ENCODE assay signal across 7 cellular contexts in genomic region chr18:11947214-11948119, GRCh38. TPM values are rescaled to one million over a fixed set of nuclear protein-coding genes. Genes with fewer than 3 reads are reported as not detected.
A peak's percentile ranks its signal among the peaks of the same experiment; 100 is the strongest.
DNase-seq lines count a peak whose midpoint lies in the region; ATAC-seq and TF ChIP-seq lines count a peak whose summit lies in the region.

No MANE protein-coding gene starts in this region.

- H3K4me1 Mint-ChIP-seq in nephron progenitor cell, result peaks cover 53% of the 10 kb centered on the region
- H3K4me1 Mint-ChIP-seq in stimulated activated naive CD8-positive, alpha-beta T cell treated with anti-CD3 and anti-CD28 coated beads, Interleukin-15, amount 100 ng/mL, for 72 hours, result peaks cover 20% of the 10 kb centered on the region

- no peak overlapping the region for H3K27ac Mint-ChIP-seq in nephron progenitor cell
- H3K27ac Mint-ChIP-seq in stimulated activated naive CD8-positive, alpha-beta T cell treated with anti-CD3 and anti-CD28 coated beads, Interleukin-15, amount 100 ng/mL, for 72 hours, result peak overlapping the region; percentile 97 to 98

- H3K36me3 Mint-ChIP-seq in nephron progenitor cell (ENCODE audit: low read depth), result no peaks in the 10 kb centered on the region

- ATAC-seq in GM18867 (IDR thresholded peaks at IDR 0.05; ENCODE audit: unreplicated experiment) (peak; percentile 83), HG03095 (IDR thresholded peaks at IDR 0.05; ENCODE audit: unreplicated experiment) (peak; percentile 81)
- ATAC-seq in stimulated activated naive CD8-positive, alpha-beta T cell treated with anti-CD3 and anti-CD28 coated beads, Interleukin-15, amount 100 ng/mL, for 72 hours, result peak; percentile 89

- peaks cover 5% of the 10 kb centered on the region for H3K27me3 Mint-ChIP-seq in nephron progenitor cell (ENCODE audit: low read depth, poor library complexity)
- no peaks in the 10 kb centered on the region for H3K27me3 Mint-ChIP-seq in stimulated activated naive CD8-positive, alpha-beta T cell treated with anti-CD3 and anti-CD28 coated beads, Interleukin-15, amount 100 ng/mL, for 72 hours

- H3K4me3 Mint-ChIP-seq in nephron progenitor cell, result peak overlapping the region; percentile 81
- H3K4me3 Mint-ChIP-seq in stimulated activated naive CD8-positive, alpha-beta T cell treated with anti-CD3 and anti-CD28 coated beads, Interleukin-15, amount 100 ng/mL, for 72 hours, result peak overlapping the region; percentile 89 to 92

- H3K9me3 Mint-ChIP-seq in nephron progenitor cell, result no peaks in the 10 kb centered on the region
- no peaks in the 10 kb centered on the region for H3K9me3 Mint-ChIP-seq in stimulated activated naive CD8-positive, alpha-beta T cell treated with anti-CD3 and anti-CD28 coated beads, Interleukin-15, amount 100 ng/mL, for 72 hours

- no peak for TF ChIP-seq CTCF in nephron progenitor cell (IDR thresholded peaks at IDR 0.05)

- DNase-seq in RPMI7951 (ENCODE audit: low read depth) (peak; percentile 96), fibroblast of the conjunctiva (ENCODE audit: low read depth) (peak; percentile 96), nephron progenitor cell (peak; percentile 72)
- DNase-seq in activated effector memory CD4-positive, alpha-beta T cell treated with anti-CD3 and anti-CD28 coated beads, Interleukin-2, amount 50 U/mL, for 16 hours, result peak; percentile 83
- peak; percentile 57 to 76 for DNase-seq in stimulated activated naive CD8-positive, alpha-beta T cell treated with anti-CD3 and anti-CD28 coated beads, Interleukin-15, amount 100 ng/mL, for 72 hours

RNA-seq across cellular contexts. Expression of gene IMPA2, which starts 33.8 kb away (rescaled TPM):
- total RNA-seq in RPMI7951 (2014; rRNA removed; shearing (Covaris generic)), result 10.0 and 10.2 TPM in 2 replicates

RNA-seq across cellular contexts. Expression of gene MPPE1, which starts 39.4 kb away (rescaled TPM):
- total RNA-seq in RPMI7951 (2014; rRNA removed; shearing (Covaris generic)), result 13.8 and 18.7 TPM in 2 replicates

Comparison
In these comparisons a context has a peak if more than half of its experiments do, and no peak if none do; other contexts are left out.
1. Peak in every context shown above with its lines: DNase-seq and ATAC-seq.